In the genomic region with DNA sequence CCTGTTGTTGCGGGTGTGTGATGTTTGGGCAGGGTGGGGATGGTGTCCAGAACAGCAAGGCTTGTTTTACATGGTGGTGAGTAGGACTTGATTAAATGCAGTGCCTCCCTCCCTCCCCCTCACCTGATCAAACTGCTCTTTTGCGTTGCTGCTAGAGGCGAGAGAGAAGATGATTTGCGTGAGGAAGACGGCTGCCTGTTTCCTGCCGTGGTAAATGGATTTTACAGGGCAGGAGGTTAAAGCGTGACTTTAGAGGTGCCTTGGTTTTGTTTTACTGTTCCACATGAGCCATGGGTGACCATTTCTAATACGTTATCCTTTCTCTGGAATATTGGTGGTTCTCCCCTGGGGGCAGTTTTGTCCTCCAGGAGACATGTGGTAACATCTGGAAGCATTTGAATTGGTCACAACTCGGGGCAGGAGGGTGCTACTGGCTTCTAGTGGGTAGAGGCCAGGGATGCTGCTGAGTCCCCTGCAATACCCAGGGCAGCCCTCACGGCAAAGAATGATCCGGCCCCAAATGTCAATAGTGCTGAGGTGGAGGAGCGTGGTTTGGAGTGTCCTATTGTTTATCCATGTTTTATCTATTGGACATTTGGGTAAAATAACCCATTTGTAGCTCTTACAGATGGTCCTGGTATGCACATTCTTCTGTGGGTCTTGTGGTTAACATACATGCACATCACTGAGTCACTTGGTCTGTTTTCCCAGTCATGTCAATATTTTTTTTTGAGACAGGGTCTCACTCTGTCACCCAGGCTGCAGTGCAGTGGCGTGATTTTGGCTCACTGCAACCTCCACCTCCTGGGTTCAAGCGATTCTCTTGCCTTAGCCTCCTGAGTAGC, we compare ENCODE assay signal across 18 cellular contexts.
DNase-seq lines count a peak whose midpoint lies in the region; ATAC-seq and TF ChIP-seq lines count a peak whose summit lies in the region.
"Had no signal": no experiment of that assay in that cellular context is flagged by ENCODE, and none has a peak within 500 bp of the region (broad histone marks: within the 10 kb centered on the region; RNA-seq: fewer than 3 reads in every experiment).

No MANE protein-coding gene starts in this region.

- peak overlapping the region; percentile 9 for H3K27ac Mint-ChIP-seq in osteocyte (ENCODE audit: unreplicated experiment)
- no peak overlapping the region for H3K27ac Mint-ChIP-seq in activated T-cell treated with anti-CD3 and anti-CD28 coated beads, Interleukin-2, amount 50 U/mL, for 72 hours
- H3K27ac Mint-ChIP-seq: activated T-helper 1 cell treated with anti-CD3 and anti-CD28 coated beads, Interleukin-12 subunit alpha, Interleukin-12 subunit beta, Interleukin-2, Interleukin-4 antibody, amounts not matched to agents 30 ng/mL and 10 ng/mL and 1 ng/mL, durations not matched to agents 14 hours and 24 hours and 36 hours; natural killer cell; WTC11 had no signal

- POLR2A ChIA-PET in HEK293T (lab: Yijun Ruan, JAX), result interaction anchor here (1.2 kb wide), 1 partner anchor 13 kb away, joined by 3 read pairs; no protein-coding TSS in a partner anchor

- H3K36me3 ChIP-seq in mucosa of descending colon (ENCODE audit: low read depth), result no peaks in the 10 kb centered on the region
- H3K36me3 ChIP-seq: gastroesophageal sphincter, right atrium auricular region had no signal

- no peak overlapping the region for H3K4me3 Mint-ChIP-seq in osteocyte (ENCODE audit: unreplicated experiment)
- no peak overlapping the region for H3K4me3 Mint-ChIP-seq in activated T-cell treated with anti-CD3 and anti-CD28 coated beads, Interleukin-2, amount 50 U/mL, for 72 hours
- H3K4me3 Mint-ChIP-seq: activated T-helper 1 cell treated with anti-CD3 and anti-CD28 coated beads, Interleukin-12 subunit alpha, Interleukin-12 subunit beta, Interleukin-2, Interleukin-4 antibody, amounts not matched to agents 30 ng/mL and 10 ng/mL and 1 ng/mL, durations not matched to agents 14 hours and 24 hours and 36 hours; natural killer cell; WTC11 had no signal

- peaks cover 1% of the 10 kb centered on the region for H3K36me3 Mint-ChIP-seq in osteocyte (ENCODE audit: unreplicated experiment)
- no peaks in the 10 kb centered on the region for H3K36me3 Mint-ChIP-seq in activated T-cell treated with anti-CD3 and anti-CD28 coated beads, Interleukin-2, amount 50 U/mL, for 72 hours (ENCODE audit: insufficient read depth in 2 of 2)
- H3K36me3 Mint-ChIP-seq: natural killer cell, WTC11 had no signal

- peaks cover 25% of the 10 kb centered on the region for H3K4me1 Mint-ChIP-seq in osteocyte (ENCODE audit: unreplicated experiment)
- no peaks in the 10 kb centered on the region for H3K4me1 Mint-ChIP-seq in activated T-cell treated with anti-CD3 and anti-CD28 coated beads, Interleukin-2, amount 50 U/mL, for 72 hours (ENCODE audit: low read depth)
- H3K4me1 Mint-ChIP-seq: natural killer cell had no signal

- ATAC-seq in mucosa of descending colon (no peak), GM21423 (IDR thresholded peaks at IDR 0.05; ENCODE audit: unreplicated experiment) (no peak)
- ATAC-seq in activated T-cell treated with anti-CD3 and anti-CD28 coated beads, Interleukin-2, amount 50 U/mL, for 72 hours (replicated peaks in 1 of 2), result no peak
- ATAC-seq: gastroesophageal sphincter, natural killer cell, WTC11 had no signal

- TF ChIP-seq CTCF in fibroblast of mammary gland (conservative IDR thresholded peaks at IDR 0.05; ENCODE audit: control insufficient read depth, insufficient read depth, low read depth, low read length), result no peak
- TF ChIP-seq CTCF in osteocyte (IDR thresholded peaks at IDR 0.05), result no peak
- TF ChIP-seq CTCF in mucosa of descending colon (IDR thresholded peaks at IDR 0.05), result no peak

- H3K27me3 Mint-ChIP-seq in osteocyte (ENCODE audit: unreplicated experiment), result no peaks in the 10 kb centered on the region
- H3K27me3 Mint-ChIP-seq in activated T-cell treated with anti-CD3 and anti-CD28 coated beads, Interleukin-2, amount 50 U/mL, for 72 hours (ENCODE audit: low read depth), result peaks cover 35% of the 10 kb centered on the region

- CTCF ChIA-PET in HEK293T (lab: Yijun Ruan, JAX), result no interaction called here

- H3K4me3 ChIP-seq in fibroblast of mammary gland (ENCODE audit: control insufficient read depth, low read depth, low read length) (no peak overlapping the region), mucosa of descending colon (no peak overlapping the region)
- H3K4me3 ChIP-seq: gastroesophageal sphincter, lung, right atrium auricular region had no signal

- no peaks in the 10 kb centered on the region for H3K4me1 ChIP-seq in mucosa of descending colon (ENCODE audit: low read depth)
- H3K4me1 ChIP-seq: gastroesophageal sphincter, right atrium auricular region had no signal

- no peaks in the 10 kb centered on the region for H3K9me3 ChIP-seq in mucosa of descending colon
- H3K9me3 ChIP-seq: gastroesophageal sphincter, right atrium auricular region had no signal

- peaks cover 10% of the 10 kb centered on the region for H3K9me3 Mint-ChIP-seq in osteocyte (ENCODE audit: unreplicated experiment)
- peaks cover 0 to 1% of the 10 kb centered on the region in 2 donors for H3K9me3 Mint-ChIP-seq in activated T-cell treated with anti-CD3 and anti-CD28 coated beads, Interleukin-2, amount 50 U/mL, for 72 hours
- H3K9me3 Mint-ChIP-seq: activated T-helper 1 cell treated with anti-CD3 and anti-CD28 coated beads, Interleukin-12 subunit alpha, Interleukin-12 subunit beta, Interleukin-2, Interleukin-4 antibody, amounts not matched to agents 30 ng/mL and 10 ng/mL and 1 ng/mL, durations not matched to agents 14 hours and 24 hours and 36 hours; natural killer cell; WTC11 had no signal

- peak; percentile 69 for DNase-seq in ELR (ENCODE audit: low read depth)
- peak; percentile 99 for DNase-seq in RPMI7951 (ENCODE audit: low read depth)
- peak; percentile 44 for DNase-seq in fibroblast of mammary gland (ENCODE audit: low read depth)
- DNase-seq in osteocyte (ENCODE audit: extremely low spot score, unreplicated experiment), result no peak
- DNase-seq in HEK293T (ENCODE audit: extremely low spot score), result no peak
- DNase-seq in mucosa of descending colon, result no peak
- no peak for DNase-seq in activated T-cell treated with anti-CD3 and anti-CD28 coated beads, Interleukin-2, amount 50 U/mL, for 72 hours
- DNase-seq: COR-L47, GOT3, natural killer cell, NCI-H2029, NCI-H69 had no signal

- intact Hi-C loops in mucosa of descending colon (cut with DNase I, micrococcal nuclease), result no loop called here

TF ChIP-seq in HEK293T, 16 proteins besides CTCF, POLR2A, EP300 and RAD21:
- TF ChIP-seq ELF4 (IDR thresholded peaks at IDR 0.05) (no peak), ZNF384 (IDR thresholded peaks at IDR 0.05) (no peak), SUZ12 (IDR thresholded peaks at IDR 0.05) (no peak), SP1 (IDR thresholded peaks at IDR 0.05) (no peak), CTBP1 (IDR thresholded peaks at IDR 0.05; ENCODE audit: borderline replicate concordance) (no peak), FOXK2 (IDR thresholded peaks at IDR 0.05) (no peak), LEF1 (IDR thresholded peaks at IDR 0.05; ENCODE audit: borderline replicate concordance) (no peak), L3MBTL2 (conservative IDR thresholded peaks at IDR 0.05) (no peak)

Comparison
In these comparisons a context has a peak if more than half of its experiments do, and no peak if none do; other contexts are left out.
1. DNase-seq: peak in ELR (single experiment), RPMI7951 (single experiment) and fibroblast of mammary gland (single experiment); none in osteocyte (single experiment), HEK293T (single experiment), mucosa of descending colon (0 of 3) and activated T-cell treated with anti-CD3 and anti-CD28 coated beads, Interleukin-2, amount 50 U/mL, for 72 hours (0 of 2).